Comparison of ENCODE assay signal across 9 cellular contexts in the genomic region with DNA sequence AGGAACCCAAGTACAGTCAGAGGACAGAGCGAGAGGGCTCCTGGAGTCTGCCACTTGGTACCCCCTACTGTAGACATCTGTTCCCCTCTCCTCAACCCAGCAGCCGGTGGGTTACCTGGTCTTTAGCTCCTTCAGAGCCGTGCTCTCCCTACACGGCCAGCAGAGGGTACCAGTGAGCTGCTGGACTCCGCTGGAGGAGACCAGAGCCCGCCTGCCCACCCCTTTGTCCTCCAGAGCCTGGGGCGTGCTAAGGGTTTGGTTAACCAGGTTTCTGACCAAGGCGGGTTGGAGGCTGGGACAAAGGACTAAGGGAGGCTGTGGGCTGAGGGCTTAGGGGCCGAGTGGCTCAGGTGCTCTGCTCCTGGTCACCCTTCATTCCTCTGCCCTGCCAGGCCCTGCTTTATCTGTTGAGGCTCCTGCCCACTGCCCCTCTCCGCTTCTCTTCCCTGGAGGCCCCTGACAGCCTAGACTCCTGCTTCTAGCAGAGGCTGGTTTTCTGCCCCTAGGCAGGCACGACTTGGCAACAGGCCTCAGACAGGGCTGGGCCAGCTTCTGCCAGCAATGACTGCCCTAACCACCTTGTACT. TPM values are rescaled to one million over a fixed set of nuclear protein-coding genes. Genes with fewer than 3 reads are reported as not detected.
DNase-seq lines count a peak whose midpoint lies in the region; ATAC-seq, FAIRE-seq and TF ChIP-seq lines count a peak whose summit lies in the region.
"Had no signal": no experiment of that assay in that cellular context is flagged by ENCODE, and none has a peak within 500 bp of the region (broad histone marks: within the 10 kb centered on the region; RNA-seq: fewer than 3 reads in every experiment).

No MANE protein-coding gene starts in this region.

- H3K9ac ChIP-seq in kidney (ENCODE audit: low read length in 2 of 2): peak overlapping the region; percentile 33 to 59

- no peaks in the 10 kb centered on the region for H3K27me3 ChIP-seq in breast epithelium

- intact Hi-C loops in breast epithelium (cut with DNase I; ENCODE audit: low total_unique reads) (no loop called here), kidney (cut with DNase I) (loop anchor here (5.0 kb wide), 1 partner anchor 39 kb away; no protein-coding TSS in a partner anchor)

- no peak for ATAC-seq in HG02973 (IDR thresholded peaks at IDR 0.05; ENCODE audit: unreplicated experiment)

- no peaks in the 10 kb centered on the region for H3K36me3 ChIP-seq in breast epithelium
- H3K36me3 ChIP-seq in kidney (ENCODE audit: control insufficient read depth in 1 of 2, insufficient read depth in 2 of 2, low read length in 2 of 2): peaks cover 0 to 1% of the 10 kb centered on the region in 2 donors

- peak; percentile 46 for DNase-seq in SKM-1 treated with dmso at 0.1 percent for 144 hours (lab: John Stamatoyannopoulos, UW; ENCODE audit: unreplicated experiment)
- no peak for DNase-seq in SKM-1 (lab: John Stamatoyannopoulos, UW; ENCODE audit: unreplicated experiment)
- peak; percentile 30 for DNase-seq in NCI-H2029 treated with DMSO at 0.1 percent for 48 hours (lab: John Stamatoyannopoulos, UW)
- peak; percentile 70 to 83 for DNase-seq in breast epithelium (ENCODE audit: low spot score in 2 of 2)
- DNase-seq in kidney: peak; percentile 90
- DNase-seq in stimulated activated CD4-positive, alpha-beta T cell treated with anti-CD3 and anti-CD28 coated beads, Interleukin-2, amount 100 ng/mL, for 48 hours: peak; percentile 54 to 61

- no peak for TF ChIP-seq POLR2A in breast epithelium (IDR thresholded peaks at IDR 0.05)

- H3K9me3 ChIP-seq in breast epithelium (no peaks in the 10 kb centered on the region), kidney (ENCODE audit: control insufficient read depth in 1 of 2, low read length in 2 of 2) (no peaks in the 10 kb centered on the region)

- no peak overlapping the region for H3K27ac ChIP-seq in VCaP
- peak overlapping the region; percentile 81 to 88 for H3K27ac ChIP-seq in breast epithelium
- peak overlapping the region; percentile 80 to 96 for H3K27ac ChIP-seq in kidney (ENCODE audit: low read depth in 2 of 2, low read length in 2 of 2)

- peaks cover 4 to 14% of the 10 kb centered on the region in 2 donors for H3K4me1 ChIP-seq in breast epithelium
- peaks cover 28 to 32% of the 10 kb centered on the region in 2 donors for H3K4me1 ChIP-seq in kidney (ENCODE audit: control insufficient read depth in 1 of 2, insufficient read depth in 1 of 2, low read depth in 1 of 2, low read length in 2 of 2)

- TF ChIP-seq CTCF in VCaP (conservative IDR thresholded peaks at IDR 0.05) (peak; percentile 82), breast epithelium (IDR thresholded peaks at IDR 0.05) (peak in 2 of 3 donors; percentile 91 to 92), kidney (IDR thresholded peaks at IDR 0.05; ENCODE audit: borderline replicate concordance, extremely low read depth, insufficient read depth) (peak; percentile 78)

- FAIRE-seq in kidney (lab: Jason Lieb, UNC): no peak
- FAIRE-seq: G401.6 had no signal

- no peak overlapping the region for H3K4me3 ChIP-seq in breast epithelium
- peak overlapping the region in 1 of 2 donors; percentile 67 for H3K4me3 ChIP-seq in kidney (ENCODE audit: low read length in 2 of 2)

RNA-seq across cellular contexts. Expression of a gene that starts 2.7 kb away (rescaled TPM):
- total RNA-seq in breast epithelium: 10 to 100 TPM in 2 of 3 donors, under 1 TPM in 1; 0.32 to 66.9 (median 10.2) TPM
- total RNA-seq in kidney: 139 TPM
- polyA plus RNA-seq in kidney (ENCODE audit: insufficient read depth, low read depth, low replicate concordance): 1,022 TPM

RNA-seq across cellular contexts. Expression of a gene that starts 12.0 kb away (rescaled TPM):
- total RNA-seq in breast epithelium (10 to 100 TPM; 17.4 to 20.3 (median 19.3) TPM), kidney (23.6 TPM)
- 14.6 TPM for polyA plus RNA-seq in kidney (ENCODE audit: insufficient read depth, low read depth, low replicate concordance)

RNA-seq across cellular contexts. Expression of a gene that starts 34.9 kb away (rescaled TPM):
- 1 to 10 TPM; 1.3 to 6.9 (median 3.6) TPM for total RNA-seq in breast epithelium
- total RNA-seq in kidney: 8.2 TPM
- 108 TPM for polyA plus RNA-seq in kidney (ENCODE audit: insufficient read depth, low read depth, low replicate concordance)

RNA-seq across cellular contexts. Expression of a gene that starts 52.7 kb away (rescaled TPM):
- total RNA-seq in breast epithelium (100 to 1,000 TPM; 101 to 122 (median 104) TPM), kidney (100 TPM)
- polyA plus RNA-seq in kidney (ENCODE audit: insufficient read depth, low read depth, low replicate concordance): 208 TPM

RNA-seq across cellular contexts. Expression of a gene that starts 55.1 kb away (rescaled TPM):
- total RNA-seq in breast epithelium (not detected), kidney (not detected)
- polyA plus RNA-seq in kidney (ENCODE audit: insufficient read depth, low read depth, low replicate concordance): 2.7 TPM
